In genomic region chr2:9317559-9317958, GRCh38 we compare ENCODE assay signal across 14 cellular contexts.
DNase-seq lines count a peak whose midpoint lies in the region; ATAC-seq and TF ChIP-seq lines count a peak whose summit lies in the region.
"Had no signal": no experiment of that assay in that cellular context is flagged by ENCODE, and none has a peak within 500 bp of the region (broad histone marks: within the 10 kb centered on the region; RNA-seq: fewer than 3 reads in every experiment).

No MANE protein-coding gene starts in this region.

- in situ Hi-C loops in IMR-90 (cut with MboI; ENCODE audit: low sequenced_read_pairs) = no loop called here

- no peaks in the 10 kb centered on the region for H3K9me3 ChIP-seq in IMR-90 (ENCODE audit: control insufficient read depth, insufficient read depth, low read length)
- peaks cover 2% of the 10 kb centered on the region for H3K9me3 ChIP-seq in trophoblast cell (ENCODE audit: insufficient read depth, low read depth, low read length)
- H3K9me3 ChIP-seq: A549, BE2C had no signal

- H3K4me1 ChIP-seq in IMR-90 (ENCODE audit: control insufficient read depth, insufficient read depth, low read length) (peaks cover 2% of the 10 kb centered on the region; the same call in 1 of the 2 replicates), foreskin keratinocyte (peaks cover 24% of the 10 kb centered on the region), trophoblast cell (ENCODE audit: control insufficient read depth in 1 of 2, insufficient read depth in 2 of 2, low read length in 2 of 2) (peaks cover 0 to 6% of the 10 kb centered on the region in 2 experiments)

- no peaks in the 10 kb centered on the region for H3K36me3 Mint-ChIP-seq in WTC11
- no peaks in the 10 kb centered on the region for H3K36me3 Mint-ChIP-seq in activated CD8-positive, alpha-beta T cell treated with anti-CD3 and anti-CD28 coated beads, Interleukin-2, amount 10 ng/mL, durations not matched to agents 7 days and 5 days (ENCODE audit: low read depth)
- H3K36me3 Mint-ChIP-seq in activated CD4-positive, alpha-beta memory T cell treated with anti-CD3 and anti-CD28 coated beads for 36 hours = no peaks in the 10 kb centered on the region
- H3K36me3 Mint-ChIP-seq: CD4-positive, alpha-beta memory T cell had no signal

- peaks cover 5% of the 10 kb centered on the region; the same call in 1 of the 2 replicates for H3K4me1 Mint-ChIP-seq in WTC11
- no peaks in the 10 kb centered on the region for H3K4me1 Mint-ChIP-seq in activated CD8-positive, alpha-beta T cell treated with anti-CD3 and anti-CD28 coated beads, Interleukin-2, amount 10 ng/mL, durations not matched to agents 7 days and 5 days (ENCODE audit: low read depth)
- no peaks in the 10 kb centered on the region for H3K4me1 Mint-ChIP-seq in activated CD4-positive, alpha-beta memory T cell treated with anti-CD3 and anti-CD28 coated beads for 36 hours (ENCODE audit: low read depth)
- H3K4me1 Mint-ChIP-seq: CD4-positive, alpha-beta memory T cell had no signal

- H2AFZ ChIP-seq in IMR-90 (replicated peaks; ENCODE audit: low read length, poor library complexity) (no peak overlapping the region), trophoblast cell (ENCODE audit: insufficient read depth, low read length, poor library complexity) (no peak overlapping the region)

- H3K4ac ChIP-seq in IMR-90 (ENCODE audit: low read depth, low read length) (peak overlapping the region; percentile 12), trophoblast cell (ENCODE audit: low read depth, low read length) (no peak overlapping the region)

- no peak overlapping the region for H4K5ac ChIP-seq in IMR-90 (ENCODE audit: low read depth, low read length)

- no peak overlapping the region for H2BK12ac ChIP-seq in trophoblast cell (ENCODE audit: low read length)

- H3K23ac ChIP-seq in IMR-90 (ENCODE audit: low read depth, low read length) (peak overlapping the region; percentile 71), trophoblast cell (ENCODE audit: low read length) (peak overlapping the region; percentile 27)

- no peak overlapping the region for H3K4me3 Mint-ChIP-seq in WTC11
- H3K4me3 Mint-ChIP-seq in activated CD8-positive, alpha-beta T cell treated with anti-CD3 and anti-CD28 coated beads, Interleukin-2, amount 10 ng/mL, durations not matched to agents 7 days and 5 days = no peak overlapping the region
- no peak overlapping the region for H3K4me3 Mint-ChIP-seq in activated CD4-positive, alpha-beta memory T cell treated with anti-CD3 and anti-CD28 coated beads for 36 hours
- H3K4me3 Mint-ChIP-seq: CD4-positive, alpha-beta memory T cell had no signal

- H2BK120ac ChIP-seq in IMR-90 (ENCODE audit: low read depth, low read length) (no peak overlapping the region), trophoblast cell (ENCODE audit: insufficient read depth, low read length, poor library complexity) (no peak overlapping the region)

- no peak overlapping the region for H3K18ac ChIP-seq in IMR-90 (ENCODE audit: low read depth, low read length)
- no peak overlapping the region for H3K18ac ChIP-seq in trophoblast cell (ENCODE audit: low read length)

- H4K12ac ChIP-seq in trophoblast cell (ENCODE audit: low read depth, low read length) = no peak overlapping the region

- H3K27ac ChIP-seq in IMR-90 (ENCODE audit: insufficient read depth, low read length) (no peak overlapping the region), foreskin keratinocyte (peak overlapping the region; percentile 79), trophoblast cell (ENCODE audit: low read depth, low read length) (no peak overlapping the region)
- H3K27ac ChIP-seq: A549, C4-2B had no signal

- H3K36me3 ChIP-seq in IMR-90 (ENCODE audit: control insufficient read depth, insufficient read depth, low read length) = 0 out of 2 replicates have a peak, but pooled peaks cover 2% of the 10 kb centered on the region
- peaks cover 11 to 13% of the 10 kb centered on the region in 2 experiments for H3K36me3 ChIP-seq in trophoblast cell (ENCODE audit: control insufficient read depth in 1 of 2, insufficient read depth in 2 of 2, low read length in 2 of 2)
- H3K36me3 ChIP-seq: BE2C had no signal

- H3K56ac ChIP-seq in IMR-90 (ENCODE audit: extremely low read depth, insufficient read depth, low read length) = no peak overlapping the region

- H2BK15ac ChIP-seq in IMR-90 (ENCODE audit: low read depth, low read length) = no peak overlapping the region

- H3K4me3 ChIP-seq in IMR-90 (ENCODE audit: insufficient read depth, low read depth, low read length) (no peak overlapping the region), trophoblast cell (ENCODE audit: low read depth, low read length) (no peak overlapping the region)
- H3K4me3 ChIP-seq: A549 had no signal

- H3K27me3 ChIP-seq in IMR-90 (ENCODE audit: control insufficient read depth, insufficient read depth, low read length) (no peaks in the 10 kb centered on the region), foreskin keratinocyte (no peaks in the 10 kb centered on the region), trophoblast cell (ENCODE audit: insufficient read depth, low read length) (no peaks in the 10 kb centered on the region)
- H3K27me3 ChIP-seq: BE2C had no signal

- peaks cover 27% of the 10 kb centered on the region for H3K9me1 ChIP-seq in IMR-90 (ENCODE audit: insufficient read depth, low read length)

- DNase-seq in IMR-90 (no peak), WTC11 (ENCODE audit: low spot score) (no peak), foreskin keratinocyte (no peak), trophoblast cell (no peak), NCI-H524 treated with DMSO at 0.1 percent for 48 hours (lab: John Stamatoyannopoulos, UW) (no peak)
- DNase-seq in activated CD8-positive, alpha-beta T cell treated with anti-CD3 and anti-CD28 coated beads, Interleukin-2, amount 10 ng/mL, durations not matched to agents 7 days and 5 days = no peak
- no peak for DNase-seq in activated CD4-positive, alpha-beta memory T cell treated with anti-CD3 and anti-CD28 coated beads for 36 hours
- DNase-seq: BE2C; CD4-positive, alpha-beta memory T cell; DMS79 treated with DMSO at 0.1 percent for 48 hours; EL had no signal

- dilution Hi-C loops in IMR-90 (cut with HindIII; ENCODE audit: low sequenced_read_pairs, unreplicated experiment) = no loop called here

- H2AK9ac ChIP-seq in IMR-90 (replicated peaks; ENCODE audit: low read depth, low read length, poor library complexity) = peak overlapping the region; percentile 25

- no peak for TF ChIP-seq POLR2A in IMR-90 (IDR thresholded peaks at IDR 0.05; ENCODE audit: low read depth, low read length)

- H3K9ac ChIP-seq in IMR-90 (ENCODE audit: low read depth, low read length) (no peak overlapping the region), trophoblast cell (ENCODE audit: low read length) (no peak overlapping the region)

- POLR2A ChIA-PET in IMR-90 (lab: Charles Lee; ENCODE audit: unreplicated experiment) = no interaction called here
- POLR2A ChIA-PET in WTC11 (lab: Charles Lee) = no interaction called here
- POLR2A ChIA-PET in activated CD8-positive, alpha-beta T cell treated with anti-CD3 and anti-CD28 coated beads, Interleukin-2, amount 10 ng/mL, durations not matched to agents 7 days and 5 days (lab: Charles Lee) = no interaction called here
- POLR2A ChIA-PET in activated CD4-positive, alpha-beta memory T cell treated with anti-CD3 and anti-CD28 coated beads for 36 hours (lab: Charles Lee) = no interaction called here

- no peak for TF ChIP-seq CTCF in IMR-90 (conservative IDR thresholded peaks at IDR 0.05; ENCODE audit: low read depth, low read length)
- no peak for TF ChIP-seq CTCF in WTC11 (IDR thresholded peaks at IDR 0.05)
- TF ChIP-seq CTCF in foreskin keratinocyte (conservative IDR thresholded peaks at IDR 0.05) = no peak

- H4K91ac ChIP-seq in IMR-90 (ENCODE audit: insufficient read depth, low read depth, low read length) = peak overlapping the region; percentile 32; the same call in 1 of the 2 replicates
- no peak overlapping the region for H4K91ac ChIP-seq in trophoblast cell (ENCODE audit: low read depth, low read length)

- H3K79me1 ChIP-seq in IMR-90 (ENCODE audit: low read depth in 1 of 2, low read length in 2 of 2) (peaks cover 50 to 89% of the 10 kb centered on the region in 2 experiments), trophoblast cell (ENCODE audit: low read length) (no peaks in the 10 kb centered on the region)

- H3K14ac ChIP-seq in IMR-90 (replicated peaks; ENCODE audit: low read depth, low read length) (no peak overlapping the region), trophoblast cell (ENCODE audit: low read length) (no peak overlapping the region)

- ATAC-seq in IMR-90 (ENCODE audit: low read depth) = no peak
- ATAC-seq in WTC11 = no peak
- ATAC-seq in foreskin keratinocyte = no peak
- no peak for ATAC-seq in activated CD8-positive, alpha-beta T cell treated with anti-CD3 and anti-CD28 coated beads, Interleukin-2, amount 10 ng/mL, durations not matched to agents 7 days and 5 days
- ATAC-seq: A549, HCT116 had no signal

- H2BK5ac ChIP-seq in IMR-90 (ENCODE audit: low read depth, low read length, poor library complexity, severe bottlenecking) (peak overlapping the region; percentile 38), trophoblast cell (ENCODE audit: low read depth, low read length, poor library complexity) (no peak overlapping the region)

- peak overlapping the region; percentile 75 for H2AK5ac ChIP-seq in IMR-90 (ENCODE audit: low read depth, low read length)
- no peak overlapping the region for H2AK5ac ChIP-seq in trophoblast cell (ENCODE audit: low read length)

- H3K27ac Mint-ChIP-seq in WTC11 = no peak overlapping the region
- H3K27ac Mint-ChIP-seq in activated CD8-positive, alpha-beta T cell treated with anti-CD3 and anti-CD28 coated beads, Interleukin-2, amount 10 ng/mL, durations not matched to agents 7 days and 5 days = no peak overlapping the region
- H3K27ac Mint-ChIP-seq in activated CD4-positive, alpha-beta memory T cell treated with anti-CD3 and anti-CD28 coated beads for 36 hours = no peak overlapping the region
- H3K27ac Mint-ChIP-seq: CD4-positive, alpha-beta memory T cell had no signal

- WGBS in IMR-90 (ENCODE audit: extremely low coverage in 2 of 2, insufficient read length in 1 of 2), 2 experiments = 100% methylated on average over 3 to 6 of the region's 6 CpGs
- 100% methylated on average over 5 of the region's 6 CpGs for WGBS in trophoblast cell (ENCODE audit: extremely low coverage, insufficient coverage, insufficient read length)

- H3K27me3 Mint-ChIP-seq in WTC11 (ENCODE audit: low read depth) = no peaks in the 10 kb centered on the region
- peaks cover 4% of the 10 kb centered on the region for H3K27me3 Mint-ChIP-seq in activated CD8-positive, alpha-beta T cell treated with anti-CD3 and anti-CD28 coated beads, Interleukin-2, amount 10 ng/mL, durations not matched to agents 7 days and 5 days (ENCODE audit: low read depth)
- H3K27me3 Mint-ChIP-seq in activated CD4-positive, alpha-beta memory T cell treated with anti-CD3 and anti-CD28 coated beads for 36 hours = no peaks in the 10 kb centered on the region

- H4K20me1 ChIP-seq in IMR-90 (ENCODE audit: insufficient read depth, low read length) = peaks cover 16% of the 10 kb centered on the region

- H3K9me3 Mint-ChIP-seq in WTC11 = no peaks in the 10 kb centered on the region
- H3K9me3 Mint-ChIP-seq in activated CD8-positive, alpha-beta T cell treated with anti-CD3 and anti-CD28 coated beads, Interleukin-2, amount 10 ng/mL, durations not matched to agents 7 days and 5 days (ENCODE audit: insufficient read depth) = no peaks in the 10 kb centered on the region
- no peaks in the 10 kb centered on the region for H3K9me3 Mint-ChIP-seq in activated CD4-positive, alpha-beta memory T cell treated with anti-CD3 and anti-CD28 coated beads for 36 hours
- H3K9me3 Mint-ChIP-seq: CD4-positive, alpha-beta memory T cell had no signal

- BruUV-seq in IMR-90 (replicated peaks; lab: Mats Ljungman, UMichigan) = no TSS peak

- no peak for TF ChIP-seq RAD21 in IMR-90 (IDR thresholded peaks at IDR 0.05; ENCODE audit: low read length)

- H2BK20ac ChIP-seq in IMR-90 (ENCODE audit: low read depth, low read length) = no peak overlapping the region

- H4K8ac ChIP-seq in IMR-90 (ENCODE audit: low read depth in 2 of 2, low read length in 2 of 2) (peak overlapping the region in 1 of 2 experiments; percentile 45; a peak in 1 of 4 replicates), trophoblast cell (ENCODE audit: low read depth, low read length) (no peak overlapping the region)

- CTCF ChIA-PET in IMR-90 (lab: Yijun Ruan, JAX) (no interaction called here), WTC11 (lab: Charles Lee) (no interaction called here)
- CTCF ChIA-PET in activated CD8-positive, alpha-beta T cell treated with anti-CD3 and anti-CD28 coated beads, Interleukin-2, amount 10 ng/mL, durations not matched to agents 7 days and 5 days (lab: Charles Lee) = no interaction called here
- CTCF ChIA-PET in activated CD4-positive, alpha-beta memory T cell treated with anti-CD3 and anti-CD28 coated beads for 36 hours (lab: Charles Lee) = no interaction called here

- no peaks in the 10 kb centered on the region for H3K79me2 ChIP-seq in trophoblast cell (ENCODE audit: control insufficient read depth, insufficient read depth, low read length, poor library complexity)

- no peak overlapping the region for H3K4me2 ChIP-seq in IMR-90 (ENCODE audit: low read depth, low read length)
- no peak overlapping the region for H3K4me2 ChIP-seq in trophoblast cell (ENCODE audit: low read length)
- H3K4me2 ChIP-seq: A549 had no signal

- intact Hi-C loops in IMR-90 (cut with micrococcal nuclease) = no loop called here
- intact Hi-C loops in activated CD4-positive, alpha-beta memory T cell treated with anti-CD3 and anti-CD28 coated beads for 36 hours (cut with micrococcal nuclease) = no loop called here
